18 cellular contexts compared by ENCODE assay signal in the genomic region with DNA sequence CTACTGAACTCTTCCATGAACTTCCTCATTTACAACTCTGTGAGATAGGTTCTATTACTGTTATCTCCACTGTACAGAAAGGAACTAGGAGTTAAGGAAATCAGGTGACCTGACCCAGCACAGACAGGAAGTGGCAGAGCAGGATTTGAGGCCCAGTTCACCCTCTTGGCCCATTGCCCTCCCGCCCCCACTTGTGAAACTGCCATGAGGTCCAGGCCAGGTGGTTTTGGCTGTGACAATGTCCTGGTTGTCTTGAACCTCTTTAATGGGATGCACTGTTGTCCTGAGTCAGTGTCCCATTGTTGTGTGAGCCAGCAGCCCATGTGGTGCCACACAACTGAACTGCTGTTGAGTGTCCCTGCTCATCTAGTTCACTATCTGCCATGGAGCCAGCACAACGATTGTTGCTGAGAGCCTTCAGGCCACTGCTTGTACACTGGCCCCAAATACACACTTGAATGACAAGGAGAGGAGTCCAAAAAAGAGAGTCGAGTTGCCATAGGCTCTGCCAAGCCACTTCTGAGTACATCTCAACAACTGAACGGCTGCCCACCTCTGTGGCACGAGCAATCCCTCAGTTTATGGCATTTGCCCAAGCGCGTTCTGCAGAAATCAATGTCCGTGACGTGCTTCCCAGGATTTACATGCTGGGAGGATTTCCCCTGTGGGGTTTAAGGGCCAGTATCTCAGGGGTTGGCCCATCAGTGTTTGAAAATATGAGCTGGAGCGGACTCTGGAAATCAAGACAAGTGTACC.
DNase-seq lines count a peak whose midpoint lies in the region; ATAC-seq and TF ChIP-seq lines count a peak whose summit lies in the region.
"Had no signal": no experiment of that assay in that cellular context is flagged by ENCODE, and none has a peak within 500 bp of the region (broad histone marks: within the 10 kb centered on the region; RNA-seq: fewer than 3 reads in every experiment).

No MANE protein-coding gene starts in this region.

- H2AFZ ChIP-seq in H9 (ENCODE audit: low read length) = no peak overlapping the region

- no peak overlapping the region for H3K23ac ChIP-seq in H9 (ENCODE audit: insufficient read length, low read depth, low read length)

- no peak overlapping the region for H3K9ac ChIP-seq in H9 (ENCODE audit: extremely low read depth, insufficient read length, low read length)

- no peak overlapping the region for H2BK12ac ChIP-seq in H9 (ENCODE audit: insufficient read length, low read depth, low read length)

- no peak overlapping the region for H3K14ac ChIP-seq in H9 (ENCODE audit: insufficient read depth, low read length)

- no peak overlapping the region for H4K8ac ChIP-seq in H9 (replicated peaks; ENCODE audit: insufficient read length, low read depth, low read length)

- H3K4ac ChIP-seq in H9 (ENCODE audit: low read depth, low read length) = no peak overlapping the region

- H3T11ph ChIP-seq in H9 (ENCODE audit: low read length) = no peak overlapping the region

- no peak overlapping the region for H3K56ac ChIP-seq in H9 (ENCODE audit: insufficient read length, low read depth, low read length)

- no peak for ATAC-seq in GM19397 (IDR thresholded peaks at IDR 0.05; ENCODE audit: unreplicated experiment)
- ATAC-seq in activated naive CD4-positive, alpha-beta T cell treated with anti-CD3 and anti-CD28 coated beads, Interleukin-2, amount 50 U/mL, for 72 hours = no peak
- ATAC-seq: activated T-helper 17 cell treated with anti-CD3 and anti-CD28 coated beads, Interleukin-2, amount 50 U/mL, for 72 hours; GM12878; HCT116 had no signal

- H3K18ac ChIP-seq in H9 (ENCODE audit: insufficient read length, low read depth, low read length) = no peak overlapping the region

- no peak overlapping the region for H4K5ac ChIP-seq in H9 (ENCODE audit: insufficient read length, low read depth, low read length)

- peaks cover 3% of the 10 kb centered on the region; the same call in 1 of the 2 replicates for H3K27me3 Mint-ChIP-seq in H9 (ENCODE audit: low read depth)
- H3K27me3 Mint-ChIP-seq: activated B cell treated with CpG ODN at 0.5 μM for 24 hours had no signal

- H2BK5ac ChIP-seq in H9 (ENCODE audit: insufficient read length, low read length) = no peak overlapping the region

- no peaks in the 10 kb centered on the region for H4K20me1 ChIP-seq in H9 (ENCODE audit: control insufficient read depth, insufficient read depth, insufficient read length)

- DNase-seq in H9 (peak; percentile 7), SKM-1 (lab: John Stamatoyannopoulos, UW; ENCODE audit: unreplicated experiment) (peak; percentile 52), islet precursor cell (peak; percentile 29), substantia nigra (lab: John Stamatoyannopoulos, UW) (peak in 34 of 49 donors; percentile 5 to 66 (median 26))
- DNase-seq in activated effector memory CD4-positive, alpha-beta T cell treated with anti-CD3 and anti-CD28 coated beads, Interleukin-2, amount 50 U/mL, for 16 hours = no peak
- DNase-seq in activated naive CD4-positive, alpha-beta T cell treated with anti-CD3 and anti-CD28 coated beads, Interleukin-2, amount 50 U/mL, for 72 hours (ENCODE audit: low spot score in 2 of 2) = no peak
- DNase-seq: activated B cell treated with CpG ODN at 0.5 μM for 24 hours; NCI-H1436 treated with DMSO at 0.1 percent for 48 hours; NCI-H345; pancreas; stimulated activated CD4-positive, alpha-beta T cell treated with anti-CD3 and anti-CD28 coated beads, Interleukin-4, amount 100 ng/mL, for 1 hour; T-helper 1 cell had no signal

- no peak for TF ChIP-seq CTCF in H9 (conservative IDR thresholded peaks at IDR 0.05)

- no peaks in the 10 kb centered on the region for H3K27me3 ChIP-seq in H9 (ENCODE audit: insufficient read depth, low read length)
- H3K27me3 ChIP-seq: esophagus muscularis mucosa, pancreas, vagina had no signal

- H3K4me2 ChIP-seq in H9 (ENCODE audit: insufficient read depth, insufficient read length, low read length) = no peak overlapping the region

- no peaks in the 10 kb centered on the region for H3K9me3 ChIP-seq in H9 (ENCODE audit: control insufficient read depth, low read depth, low read length)
- H3K9me3 ChIP-seq: pancreas, vagina had no signal

- no peak overlapping the region for H2BK20ac ChIP-seq in H9 (ENCODE audit: low read depth, low read length, poor library complexity, severe bottlenecking)

- no peak overlapping the region for H4K91ac ChIP-seq in H9 (ENCODE audit: insufficient read length, low read depth, low read length)

- no peak overlapping the region for H2BK15ac ChIP-seq in H9 (ENCODE audit: low read depth, low read length)

- no peaks in the 10 kb centered on the region for H3K79me2 ChIP-seq in H9 (ENCODE audit: insufficient read depth, low read length)

- no peaks in the 10 kb centered on the region for H3K4me1 Mint-ChIP-seq in H9
- H3K4me1 Mint-ChIP-seq: activated B cell treated with CpG ODN at 0.5 μM for 24 hours; activated T-helper 17 cell treated with anti-CD3 and anti-CD28 coated beads, Interleukin-2, amount 50 U/mL, for 72 hours had no signal

- peaks cover 0 to 12% of the 10 kb centered on the region in 2 experiments; a peak in 3 of 5 replicates for H3K9me3 Mint-ChIP-seq in H9
- H3K9me3 Mint-ChIP-seq in activated naive CD4-positive, alpha-beta T cell treated with anti-CD3 and anti-CD28 coated beads, Interleukin-2, amount 50 U/mL, for 72 hours = peaks cover 10 to 15% of the 10 kb centered on the region in 2 donors

- H3K4me3 Mint-ChIP-seq in H9 = no peak overlapping the region
- H3K4me3 Mint-ChIP-seq: activated B cell treated with CpG ODN at 0.5 μM for 24 hours; activated T-helper 17 cell treated with anti-CD3 and anti-CD28 coated beads, Interleukin-2, amount 50 U/mL, for 72 hours had no signal

- H3K36me3 Mint-ChIP-seq in H9 (ENCODE audit: insufficient read depth in 1 of 3, low read depth in 3 of 3) = no peaks in the 10 kb centered on the region; a peak in 1 of 7 replicates
- H3K36me3 Mint-ChIP-seq in activated naive CD4-positive, alpha-beta T cell treated with anti-CD3 and anti-CD28 coated beads, Interleukin-2, amount 50 U/mL, for 72 hours = peaks cover 0 to 4% of the 10 kb centered on the region in 2 donors

- no peak overlapping the region for H2AK5ac ChIP-seq in H9 (ENCODE audit: insufficient read length, low read length)

- H3K27ac Mint-ChIP-seq in H9 = peak overlapping the region in 1 of 3 experiments; percentile 29; a peak in 1 of 7 replicates
- no peak overlapping the region for H3K27ac Mint-ChIP-seq in activated naive CD4-positive, alpha-beta T cell treated with anti-CD3 and anti-CD28 coated beads, Interleukin-2, amount 50 U/mL, for 72 hours
- H3K27ac Mint-ChIP-seq: activated B cell treated with CpG ODN at 0.5 μM for 24 hours; activated T-helper 17 cell treated with anti-CD3 and anti-CD28 coated beads, Interleukin-2, amount 50 U/mL, for 72 hours had no signal

- no peak overlapping the region for H2BK120ac ChIP-seq in H9 (ENCODE audit: low read depth, low read length, poor library complexity, severe bottlenecking)

- H3K4me1 ChIP-seq in H9 (ENCODE audit: insufficient read depth, low read length) = no peaks in the 10 kb centered on the region
- H3K4me1 ChIP-seq: esophagus muscularis mucosa, pancreas, vagina had no signal

- H3K23me2 ChIP-seq in H9 (ENCODE audit: insufficient read length, low read depth, low read length, poor library complexity, severe bottlenecking) = no peaks in the 10 kb centered on the region

- H3K79me1 ChIP-seq in H9 (ENCODE audit: insufficient read depth, low read depth, low read length, poor library complexity, severe bottlenecking) = no peaks in the 10 kb centered on the region

- no CpG with 5 or more reads among the region's 10 CpGs for WGBS in H9 (ENCODE audit: extremely low coverage, insufficient read length, low lambda C conversion rate)

- H3K27ac ChIP-seq in H9 (ENCODE audit: insufficient read length, low read depth, low read length) (no peak overlapping the region), substantia nigra (ENCODE audit: low read depth, low read length, poor library complexity, severe bottlenecking) (no peak overlapping the region)
- H3K27ac ChIP-seq: esophagus muscularis mucosa, pancreas, vagina had no signal

Comparison
In these comparisons a context has a peak if more than half of its experiments do, and no peak if none do; other contexts are left out.
1. DNase-seq: peak in H9 (single experiment), SKM-1 (single experiment), islet precursor cell (single experiment) and substantia nigra (34 of 49); none in activated effector memory CD4-positive, alpha-beta T cell treated with anti-CD3 and anti-CD28 coated beads, Interleukin-2, amount 50 U/mL, for 16 hours (single experiment) and activated naive CD4-positive, alpha-beta T cell treated with anti-CD3 and anti-CD28 coated beads, Interleukin-2, amount 50 U/mL, for 72 hours (0 of 2).